Comparison of ENCODE assay signal across 12 cellular contexts in the genomic region with DNA sequence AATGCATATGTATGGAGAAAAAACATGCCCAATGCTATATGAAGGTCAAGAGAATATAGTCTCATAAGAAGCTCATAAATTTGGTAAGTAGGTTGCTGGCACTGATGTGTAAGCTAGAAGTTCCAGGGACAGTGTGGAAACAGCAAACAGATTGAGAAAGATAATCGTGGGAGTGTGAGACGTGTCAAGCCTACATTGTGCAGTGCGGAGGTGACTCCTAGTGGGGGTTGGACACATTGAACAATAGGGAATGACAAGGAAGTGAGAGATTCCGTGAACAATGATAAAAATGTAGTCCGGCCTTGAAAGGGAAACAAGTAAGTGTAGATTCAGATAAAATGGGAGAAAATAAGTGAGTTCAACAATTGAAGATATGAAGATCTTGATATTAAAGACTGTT.
DNase-seq lines count a peak whose midpoint lies in the region; ATAC-seq and TF ChIP-seq lines count a peak whose summit lies in the region.
"Had no signal": no experiment of that assay in that cellular context is flagged by ENCODE, and none has a peak within 500 bp of the region (broad histone marks: within the 10 kb centered on the region; RNA-seq: fewer than 3 reads in every experiment).

No MANE protein-coding gene starts in this region.

- H3K4me1 ChIP-seq in GM23338 (ENCODE audit: insufficient read depth) (no peaks in the 10 kb centered on the region), NT2/D1 (ENCODE audit: insufficient read depth, insufficient read length) (no peaks in the 10 kb centered on the region), suprapubic skin (no peaks in the 10 kb centered on the region)
- H3K4me1 ChIP-seq: left lung, tibial artery had no signal

- H3K27me3 ChIP-seq in GM23338 (ENCODE audit: insufficient read depth) (no peaks in the 10 kb centered on the region), NT2/D1 (ENCODE audit: insufficient read depth, insufficient read length) (no peaks in the 10 kb centered on the region), suprapubic skin (no peaks in the 10 kb centered on the region), MG63 (no peaks in the 10 kb centered on the region)
- H3K27me3 ChIP-seq: left lung, tibial artery had no signal

- no peaks in the 10 kb centered on the region for H3K79me2 ChIP-seq in GM23338 (replicated peaks; ENCODE audit: insufficient read depth)

- ATAC-seq in GM23338 = no peak; the same call in 2 of the 3 replicates
- no peak for ATAC-seq in HG03159 (IDR thresholded peaks at IDR 0.05; ENCODE audit: unreplicated experiment)
- ATAC-seq: CD8-positive, alpha-beta T cell; left lung had no signal

- H3K9ac ChIP-seq in NT2/D1 (ENCODE audit: insufficient read length, low read depth) = no peak overlapping the region

- no peak for TF ChIP-seq POLR2A in suprapubic skin (IDR thresholded peaks at IDR 0.05)

- H3F3A ChIP-seq in GM23338 (replicated peaks; ENCODE audit: low read depth) = no peaks in the 10 kb centered on the region

- no peaks in the 10 kb centered on the region for H3K9me3 ChIP-seq in NT2/D1 (ENCODE audit: insufficient read depth, low read length)
- no peaks in the 10 kb centered on the region for H3K9me3 ChIP-seq in suprapubic skin
- no peaks in the 10 kb centered on the region for H3K9me3 ChIP-seq in MG63

- H3K4me3 ChIP-seq in GM23338 (no peak overlapping the region), NT2/D1 (ENCODE audit: insufficient read length, low read depth) (no peak overlapping the region), epithelial cell of esophagus (ENCODE audit: low read length) (no peak overlapping the region), suprapubic skin (no peak overlapping the region), MG63 (no peak overlapping the region)
- H3K4me3 ChIP-seq: left lung, tibial artery had no signal

- TF ChIP-seq CTCF in 22Rv1 (IDR thresholded peaks at IDR 0.05) = peak; percentile 70
- peak; percentile 39 to 65 for TF ChIP-seq CTCF in GM23338 (conservative IDR thresholded peaks at IDR 0.05; ENCODE audit: low read depth in 2 of 2)
- TF ChIP-seq CTCF in epithelial cell of esophagus (IDR thresholded peaks at IDR 0.05; ENCODE audit: insufficient read depth, low read depth, low read length, missing control alignments) = no peak
- TF ChIP-seq CTCF in suprapubic skin (IDR thresholded peaks at IDR 0.05) = no peak

- H3K27ac Mint-ChIP-seq in GM23338 = no peak overlapping the region
- H3K27ac Mint-ChIP-seq: CD8-positive, alpha-beta T cell; dendritic cell treated with granulocyte-macrophage colony-stimulating factor and Interleukin-4, amounts not matched to agents 40 ng/mL and 50 ng/mL, for 4 days had no signal

- H3K9me3 Mint-ChIP-seq in GM23338 = peaks cover 7% of the 10 kb centered on the region; the same call in 1 of the 3 replicates

- DNase-seq in GM23338 (ENCODE audit: low spot score) (peak; percentile 27), NT2/D1 (ENCODE audit: low read depth, low spot score) (peak; percentile 13), epithelial cell of esophagus (ENCODE audit: low read depth) (peak; percentile 49), suprapubic skin (ENCODE audit: low spot score in 2 of 2) (no peak), NK-92 (lab: John Stamatoyannopoulos, UW; ENCODE audit: unreplicated experiment) (no peak), MG63 (no peak)
- DNase-seq: CD8-positive, alpha-beta T cell; left lung; tibial artery had no signal

- peaks cover 5% of the 10 kb centered on the region; the same call in 1 of the 3 replicates for H3K36me3 Mint-ChIP-seq in GM23338 (ENCODE audit: low read depth)
- H3K36me3 Mint-ChIP-seq: CD8-positive, alpha-beta T cell had no signal

- no peak overlapping the region for H3K4me3 Mint-ChIP-seq in GM23338
- H3K4me3 Mint-ChIP-seq: CD8-positive, alpha-beta T cell; dendritic cell treated with granulocyte-macrophage colony-stimulating factor and Interleukin-4, amounts not matched to agents 40 ng/mL and 50 ng/mL, for 4 days had no signal

- no peaks in the 10 kb centered on the region for H4K20me1 ChIP-seq in GM23338 (replicated peaks; ENCODE audit: insufficient read depth)

- peaks cover 7% of the 10 kb centered on the region; the same call in 1 of the 3 replicates for H3K4me1 Mint-ChIP-seq in GM23338

- H3K9me2 ChIP-seq in GM23338 (ENCODE audit: insufficient read depth) = peaks cover 6% of the 10 kb centered on the region

- H3K27me3 Mint-ChIP-seq in GM23338 (ENCODE audit: insufficient read depth, low read depth, poor library complexity) = peaks cover 3% of the 10 kb centered on the region
- H3K27me3 Mint-ChIP-seq: dendritic cell treated with granulocyte-macrophage colony-stimulating factor and Interleukin-4, amounts not matched to agents 40 ng/mL and 50 ng/mL, for 4 days had no signal

- no peak for TF ChIP-seq EP300 in suprapubic skin (IDR thresholded peaks at IDR 0.05)

- H3K36me3 ChIP-seq in GM23338 (ENCODE audit: insufficient read depth) (no peaks in the 10 kb centered on the region), NT2/D1 (ENCODE audit: insufficient read depth, insufficient read length, low read length) (no peaks in the 10 kb centered on the region), suprapubic skin (no peaks in the 10 kb centered on the region), MG63 (no peaks in the 10 kb centered on the region)
- H3K36me3 ChIP-seq: left lung, tibial artery had no signal

- no peak overlapping the region for H3K4me2 ChIP-seq in GM23338

- 37% methylated on average over 5 of the region's 5 CpGs for WGBS in suprapubic skin

- no peak overlapping the region for H2AFZ ChIP-seq in GM23338

- no peak overlapping the region for H3K27ac ChIP-seq in 22Rv1
- no peak overlapping the region for H3K27ac ChIP-seq in GM23338 (ENCODE audit: low read depth)
- H3K27ac ChIP-seq in suprapubic skin = no peak overlapping the region
- H3K27ac ChIP-seq: left lung, tibial artery had no signal

TF ChIP-seq in GM23338, 12 proteins besides CTCF, POLR2A, EP300 and RAD21 (continues in another document):
- TF ChIP-seq EZH2phosphoT487 (IDR thresholded peaks at IDR 0.05; ENCODE audit: unreplicated experiment) (no peak), JUNB (IDR thresholded peaks at IDR 0.05; ENCODE audit: unreplicated experiment) (no peak), CREB1 (CRISPR knock-in tag; IDR thresholded peaks at IDR 0.05; ENCODE audit: low read depth) (no peak), ZNF331 (CRISPR knock-in tag; IDR thresholded peaks at IDR 0.05; ENCODE audit: low read depth) (no peak), REST (IDR thresholded peaks at IDR 0.05; ENCODE audit: unreplicated experiment) (no peak), ZNF114 (CRISPR knock-in tag; IDR thresholded peaks at IDR 0.05) (no peak)

Comparison
In these comparisons a context has a peak if more than half of its experiments do, and no peak if none do; other contexts are left out.
1. CTCF ChIP-seq: peak in 22Rv1 (single experiment) and GM23338 (2 of 2); none in epithelial cell of esophagus (single experiment) and suprapubic skin (0 of 2).
2. DNase-seq: peak in GM23338 (single experiment), NT2/D1 (single experiment) and epithelial cell of esophagus (single experiment); none in suprapubic skin (0 of 2), NK-92 (single experiment) and MG63 (single experiment).